ENCODE assay signal across 8 cellular contexts in genomic region chr1:172185206-172185605, GRCh38.
A peak's percentile ranks its signal among the peaks of the same experiment; 100 is the strongest.
DNase-seq lines count a peak whose midpoint lies in the region; ATAC-seq, FAIRE-seq and TF ChIP-seq lines count a peak whose summit lies in the region.

No MANE protein-coding gene starts in this region.

- H3K4me2 ChIP-seq in SK-N-SH: no peak overlapping the region

- ATAC-seq in GM21576 (IDR thresholded peaks at IDR 0.05; ENCODE audit: unreplicated experiment) (peak; percentile 64), HG03571 (IDR thresholded peaks at IDR 0.05; ENCODE audit: unreplicated experiment) (peak; percentile 61)

- no peaks in the 10 kb centered on the region for H3K36me3 ChIP-seq in SK-N-SH (replicated peaks in 1 of 2; ENCODE audit: control insufficient read depth in 1 of 2, insufficient read depth in 2 of 2, low read length in 1 of 2)

- TF ChIP-seq RAD21 in SK-N-SH (IDR thresholded peaks at IDR 0.05; ENCODE audit: low read length): no peak

- CTCF ChIA-PET in SK-N-SH (lab: Yijun Ruan, JAX): no interaction called here

- no peak for TF ChIP-seq CTCF in SK-N-SH (IDR thresholded peaks at IDR 0.05)

- H3K9ac ChIP-seq in SK-N-SH: no peak overlapping the region

- no peak for TF ChIP-seq EP300 in SK-N-SH (IDR thresholded peaks at IDR 0.05; ENCODE audit: borderline replicate concordance in 1 of 2, low read depth in 1 of 2, low read length in 1 of 2)

- H2AFZ ChIP-seq in SK-N-SH (ENCODE audit: low read depth): no peak overlapping the region

- no peak for TF ChIP-seq POLR2A in GM12891 (IDR thresholded peaks at IDR 0.05; ENCODE audit: low read depth, low read length)

- H3K79me2 ChIP-seq in SK-N-SH (ENCODE audit: insufficient read depth): no peaks in the 10 kb centered on the region

- H3K27me3 ChIP-seq in SK-N-SH (ENCODE audit: insufficient read depth): no peaks in the 10 kb centered on the region

- peaks cover 16% of the 10 kb centered on the region for H3F3A ChIP-seq in SK-N-SH (replicated peaks; ENCODE audit: insufficient read depth)

- POLR2A ChIA-PET in SK-N-SH (lab: Yijun Ruan, JAX): no interaction called here

- H3K9me3 ChIP-seq in SK-N-SH: no peaks in the 10 kb centered on the region

- DNase-seq in GM12891 (ENCODE audit: insufficient read length, low spot score): no peak
- DNase-seq in UCSD-AML1 (lab: John Stamatoyannopoulos, UW; ENCODE audit: unreplicated experiment): no peak
- no peak for DNase-seq in T1000 (lab: John Stamatoyannopoulos, UW)
- DNase-seq in SK-N-SH: no peak
- DNase-seq in stimulated activated CD4-positive, alpha-beta T cell treated with anti-CD3 and anti-CD28 coated beads, Interleukin-2, amount 100 ng/mL, for 24 hours: no peak

- peak; percentile 90 for FAIRE-seq in GM12891 (lab: Jason Lieb, UNC)
- peak; percentile 43 for FAIRE-seq in endometrium (lab: Jason Lieb, UNC)

- H3K9me2 ChIP-seq in SK-N-SH: no peaks in the 10 kb centered on the region; the same call in 1 of the 2 replicates

- no peak overlapping the region; a peak in 1 of 4 replicates for H3K27ac ChIP-seq in SK-N-SH (ENCODE audit: low read depth in 2 of 2, low read length in 1 of 2)

- H4K20me1 ChIP-seq in SK-N-SH (ENCODE audit: insufficient read depth): no peaks in the 10 kb centered on the region

- H3K4me3 ChIP-seq in SK-N-SH (ENCODE audit: low read depth in 2 of 2, low read length in 1 of 2): no peak overlapping the region

- H3K4me1 ChIP-seq in SK-N-SH (ENCODE audit: control insufficient read depth in 1 of 2, insufficient read depth in 2 of 2, low read depth in 1 of 2, low read length in 1 of 2): peaks cover 16 to 31% of the 10 kb centered on the region in 2 experiments; a peak in 3 of 4 replicates

TF ChIP-seq in GM12891, 5 proteins besides CTCF, POLR2A, EP300 and RAD21:
- TF ChIP-seq PAX5 (IDR thresholded peaks at IDR 0.05; ENCODE audit: insufficient read depth, low read length, severe bottlenecking): no peak
- TF ChIP-seq SPI1 (IDR thresholded peaks at IDR 0.05; ENCODE audit: low read depth, low read length): peak; percentile 98

TF ChIP-seq in SK-N-SH, 30 proteins besides CTCF, POLR2A, EP300 and RAD21:
- TF ChIP-seq EZH2phosphoT487 (IDR thresholded peaks at IDR 0.05; ENCODE audit: borderline replicate concordance, low read depth): no peak
- TF ChIP-seq IRF3 (IDR thresholded peaks at IDR 0.05; ENCODE audit: low read depth, low read length): no peak
- no peak for TF ChIP-seq PBX3 (IDR thresholded peaks at IDR 0.05)
- TF ChIP-seq FOXJ3 (CRISPR knock-in tag; IDR thresholded peaks at IDR 0.05): no peak
- no peak for TF ChIP-seq SIN3A (IDR thresholded peaks at IDR 0.05; ENCODE audit: borderline replicate concordance, low read depth, low read length)
- TF ChIP-seq FOXM1 (IDR thresholded peaks at IDR 0.05; ENCODE audit: low read depth): no peak
